In genomic region chr7:137975768-137976167, GRCh38 we compare ENCODE assay signal across 10 cellular contexts. TPM values are rescaled to one million over a fixed set of nuclear protein-coding genes. Genes with fewer than 3 reads are reported as not detected.
DNase-seq lines count a peak whose midpoint lies in the region; ATAC-seq and TF ChIP-seq lines count a peak whose summit lies in the region.
"Had no signal": no experiment of that assay in that cellular context is flagged by ENCODE, and none has a peak within 500 bp of the region (broad histone marks: within the 10 kb centered on the region; RNA-seq: fewer than 3 reads in every experiment).

No MANE protein-coding gene starts in this region.

- H3K9me3 Mint-ChIP-seq in Caco-2 (ENCODE audit: unreplicated experiment) (no peaks in the 10 kb centered on the region), chondrocyte (ENCODE audit: low read depth) (no peaks in the 10 kb centered on the region)

- H3K27me3 Mint-ChIP-seq in Caco-2 (ENCODE audit: insufficient read depth, unreplicated experiment) = no peaks in the 10 kb centered on the region
- no peaks in the 10 kb centered on the region for H3K27me3 Mint-ChIP-seq in chondrocyte (ENCODE audit: low read depth)

- ATAC-seq in gastrocnemius medialis (peak in 1 of 2 donors; percentile 33), GM19452 (IDR thresholded peaks at IDR 0.05; ENCODE audit: unreplicated experiment) (no peak)

- CTCF ChIA-PET in Caco-2 (lab: Charles Lee) = no interaction called here

- H3K4me3 ChIP-seq in Caco-2 (ENCODE audit: low read depth, low read length) (no peak overlapping the region), right atrium auricular region (no peak overlapping the region), gastrocnemius medialis (no peak overlapping the region)

- no peak overlapping the region for H3K4me3 Mint-ChIP-seq in Caco-2 (ENCODE audit: unreplicated experiment)
- no peak overlapping the region for H3K4me3 Mint-ChIP-seq in chondrocyte (ENCODE audit: unreplicated experiment)

- H3K27ac Mint-ChIP-seq in Caco-2 (ENCODE audit: unreplicated experiment) (peak overlapping the region; percentile 56), chondrocyte (ENCODE audit: unreplicated experiment) (peak overlapping the region; percentile 86)

- H3K36me3 Mint-ChIP-seq in Caco-2 (ENCODE audit: insufficient read depth, unreplicated experiment) (peaks cover 13% of the 10 kb centered on the region), chondrocyte (ENCODE audit: low read depth) (peaks cover 21% of the 10 kb centered on the region)

- no peak for TF ChIP-seq POLR2A in gastrocnemius medialis (IDR thresholded peaks at IDR 0.05)

- H3K27ac ChIP-seq in right atrium auricular region (peak overlapping the region; percentile 54 to 78), gastrocnemius medialis (peak overlapping the region; percentile 63 to 75 (median 74))
- H3K27ac ChIP-seq: HL-60 had no signal

- POLR2A ChIA-PET in Caco-2 (lab: Charles Lee) = no interaction called here

- H3K4me1 ChIP-seq in Caco-2 (peaks cover 46% of the 10 kb centered on the region), right atrium auricular region (peaks cover 0 to 71% of the 10 kb centered on the region in 2 donors), gastrocnemius medialis (peaks cover 8 to 40% of the 10 kb centered on the region in 2 donors)

- H3K9me3 ChIP-seq in Caco-2 = no peaks in the 10 kb centered on the region
- no peaks in the 10 kb centered on the region for H3K9me3 ChIP-seq in right atrium auricular region
- no peaks in the 10 kb centered on the region for H3K9me3 ChIP-seq in gastrocnemius medialis

- in situ Hi-C loops in gastrocnemius medialis (cut with MboI; ENCODE audit: low sequenced_read_pairs in 4 of 4) = no loop called here

- no peak for DNase-seq in Caco-2
- no peak for DNase-seq in chondrocyte (ENCODE audit: low spot score)
- DNase-seq in right atrium auricular region (ENCODE audit: low spot score) = no peak
- no peak for DNase-seq in gastrocnemius medialis
- DNase-seq in DMS53 (lab: John Stamatoyannopoulos, UW) = no peak
- DNase-seq in SIG-M5 treated with dmso at 0.1 percent for 504 hours (lab: John Stamatoyannopoulos, UW; ENCODE audit: unreplicated experiment) = no peak
- no peak for DNase-seq in NCI-H1417 treated with DMSO at 0.1 percent for 48 hours (lab: John Stamatoyannopoulos, UW)
- DNase-seq: DMS 273 treated with DMSO at 0.1 percent for 48 hours had no signal

- H3K27me3 ChIP-seq in Caco-2 (replicated peaks; ENCODE audit: control insufficient read depth, insufficient read depth, low read length) = no peaks in the 10 kb centered on the region
- no peaks in the 10 kb centered on the region for H3K27me3 ChIP-seq in right atrium auricular region
- H3K27me3 ChIP-seq in gastrocnemius medialis = no peaks in the 10 kb centered on the region

- no peak for TF ChIP-seq CTCF in Caco-2 (IDR thresholded peaks at IDR 0.05; ENCODE audit: insufficient read depth in 1 of 2, low read depth in 1 of 2, low read length in 1 of 2, severe bottlenecking in 1 of 2, unreplicated experiment in 1 of 2)
- no peak for TF ChIP-seq CTCF in chondrocyte (IDR thresholded peaks at IDR 0.05)
- no peak for TF ChIP-seq CTCF in right atrium auricular region (IDR thresholded peaks at IDR 0.05)
- TF ChIP-seq CTCF in gastrocnemius medialis (IDR thresholded peaks at IDR 0.05 in 4 of 5, conservative IDR thresholded peaks at IDR 0.05 in 1 of 5) = no peak

- peaks cover 2% of the 10 kb centered on the region; the same call in 1 of the 2 replicates for H3K36me3 ChIP-seq in Caco-2 (ENCODE audit: control insufficient read depth, insufficient read depth, low read length)
- no peaks in the 10 kb centered on the region for H3K36me3 ChIP-seq in right atrium auricular region
- no peaks in the 10 kb centered on the region for H3K36me3 ChIP-seq in gastrocnemius medialis

- H3K4me1 Mint-ChIP-seq in Caco-2 (ENCODE audit: low read depth, unreplicated experiment) = peaks cover 28% of the 10 kb centered on the region
- peaks cover 82% of the 10 kb centered on the region for H3K4me1 Mint-ChIP-seq in chondrocyte (ENCODE audit: low read depth)

- intact Hi-C loops in Caco-2 (cut with micrococcal nuclease; ENCODE audit: unreplicated experiment) = no loop called here
- intact Hi-C loops in gastrocnemius medialis (cut with DNase I; ENCODE audit: low total_unique reads) = loop anchor here (5.0 kb wide), 1 partner anchor 38 kb away; no protein-coding TSS in a partner anchor

- no TSS peak for BruUV-seq in Caco-2 (replicated peaks; lab: Mats Ljungman, UMichigan)

RNA-seq across cellular contexts. Expression of gene CREB3L2, which starts 26.1 kb away (rescaled TPM):
- total RNA-seq in Caco-2 (2022) = 106 and 123 TPM in 2 replicates
- total RNA-seq in chondrocyte = 217 to 294 TPM (median 223 TPM) in 3 replicates
- total RNA-seq in right atrium auricular region = 10 to 100 TPM; 25.6 to 39.6 TPM
- 10 to 100 TPM in 1 of 4 donors, 1 to 10 TPM in 3; 2.8 to 12.0 (median 5.4) TPM for total RNA-seq in gastrocnemius medialis
